ENCODE assay signal across 1 cellular context in the genomic region with DNA sequence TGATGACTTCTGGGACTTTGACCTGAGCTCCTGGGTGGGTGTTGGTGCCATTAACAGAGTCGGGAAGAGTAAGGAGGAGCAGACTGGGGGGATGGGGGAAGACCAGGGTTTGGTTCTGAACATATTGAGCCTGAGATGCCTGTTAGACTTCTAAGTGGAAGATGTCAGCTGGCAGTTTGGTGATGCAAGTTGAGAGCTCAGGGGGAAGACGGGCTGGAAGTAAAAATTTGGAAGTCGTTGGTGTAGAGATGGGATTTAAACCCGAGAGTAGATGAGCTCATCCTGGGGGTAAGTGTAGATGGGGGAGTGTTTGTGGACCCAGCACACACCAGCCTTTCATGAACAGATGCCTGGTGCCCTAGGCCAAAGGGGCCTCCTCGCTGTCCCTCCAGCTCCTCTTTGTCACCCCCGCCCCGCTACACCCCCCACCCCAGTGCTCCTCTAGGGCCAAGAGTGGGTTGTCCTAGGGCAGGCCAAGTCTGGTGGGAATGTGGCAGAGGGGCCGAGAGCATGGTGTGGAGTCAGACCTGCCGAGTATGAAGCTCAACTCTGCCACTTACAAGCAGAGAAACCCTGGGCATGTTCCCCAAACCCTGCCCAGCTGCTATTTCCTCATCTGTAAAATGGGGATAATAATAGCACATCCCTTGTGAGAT.
TF ChIP-seq lines count a peak whose summit lies in the region.

No MANE protein-coding gene starts in this region.

TF ChIP-seq in HepG2, 621 proteins besides CTCF, POLR2A, EP300 and RAD21:
- TF ChIP-seq ZNF564 (CRISPR knock-in tag; IDR thresholded peaks at IDR 0.05) (no peak), BRCA1 (CRISPR knock-in tag; IDR thresholded peaks at IDR 0.05) (no peak), NR2F1 (CRISPR knock-in tag; IDR thresholded peaks at IDR 0.05) (no peak), TEAD2 (CRISPR knock-in tag; IDR thresholded peaks at IDR 0.05) (no peak), SNRNP70 (IDR thresholded peaks at IDR 0.05; ENCODE audit: low read depth, low read length) (no peak), THAP11 (CRISPR knock-in tag; IDR thresholded peaks at IDR 0.05) (no peak), ZKSCAN8 (CRISPR knock-in tag; IDR thresholded peaks at IDR 0.05; ENCODE audit: borderline replicate concordance) (no peak), BRF2 (CRISPR knock-in tag; IDR thresholded peaks at IDR 0.05) (no peak), AGO1 (IDR thresholded peaks at IDR 0.05; ENCODE audit: low read depth, low read length, poor library complexity, severe bottlenecking) (no peak), ZNF468 (CRISPR knock-in tag; IDR thresholded peaks at IDR 0.05) (no peak), ZFP1 (CRISPR knock-in tag; IDR thresholded peaks at IDR 0.05) (no peak), ZBTB42 (CRISPR knock-in tag; IDR thresholded peaks at IDR 0.05) (no peak), KLF6 (CRISPR knock-in tag; IDR thresholded peaks at IDR 0.05) (no peak), FOXM1 (CRISPR knock-in tag; IDR thresholded peaks at IDR 0.05) (no peak), SALL2 (CRISPR knock-in tag; IDR thresholded peaks at IDR 0.05) (no peak), ZNF768 (CRISPR knock-in tag; IDR thresholded peaks at IDR 0.05) (no peak)
- TF ChIP-seq, protein P1, sequence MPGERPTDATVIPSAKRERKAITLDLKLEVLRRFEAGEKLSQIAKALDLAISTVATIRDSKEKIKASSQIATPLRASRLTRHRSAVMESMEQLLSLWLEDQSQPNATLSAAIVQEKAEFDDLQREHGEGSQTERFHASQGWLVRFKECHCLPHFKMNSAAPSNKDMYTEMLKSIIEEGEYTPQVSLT (CRISPR knock-in tag; IDR thresholded peaks at IDR 0.05; ENCODE audit: borderline replicate concordance, low read depth): no peak
- TF ChIP-seq, protein P2, sequence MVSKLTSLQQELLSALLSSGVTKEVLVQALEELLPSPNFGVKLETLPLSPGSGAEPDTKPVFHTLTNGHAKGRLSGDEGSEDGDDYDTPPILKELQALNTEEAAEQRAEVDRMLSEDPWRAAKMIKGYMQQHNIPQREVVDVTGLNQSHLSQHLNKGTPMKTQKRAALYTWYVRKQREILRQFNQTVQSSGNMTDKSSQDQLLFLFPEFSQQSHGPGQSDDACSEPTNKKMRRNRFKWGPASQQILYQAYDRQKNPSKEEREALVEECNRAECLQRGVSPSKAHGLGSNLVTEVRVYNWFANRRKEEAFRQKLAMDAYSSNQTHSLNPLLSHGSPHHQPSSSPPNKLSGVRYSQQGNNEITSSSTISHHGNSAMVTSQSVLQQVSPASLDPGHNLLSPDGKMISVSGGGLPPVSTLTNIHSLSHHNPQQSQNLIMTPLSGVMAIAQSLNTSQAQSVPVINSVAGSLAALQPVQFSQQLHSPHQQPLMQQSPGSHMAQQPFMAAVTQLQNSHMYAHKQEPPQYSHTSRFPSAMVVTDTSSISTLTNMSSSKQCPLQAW (CRISPR knock-in tag; IDR thresholded peaks at IDR 0.05): no peak
- TF ChIP-seq, protein P3, sequence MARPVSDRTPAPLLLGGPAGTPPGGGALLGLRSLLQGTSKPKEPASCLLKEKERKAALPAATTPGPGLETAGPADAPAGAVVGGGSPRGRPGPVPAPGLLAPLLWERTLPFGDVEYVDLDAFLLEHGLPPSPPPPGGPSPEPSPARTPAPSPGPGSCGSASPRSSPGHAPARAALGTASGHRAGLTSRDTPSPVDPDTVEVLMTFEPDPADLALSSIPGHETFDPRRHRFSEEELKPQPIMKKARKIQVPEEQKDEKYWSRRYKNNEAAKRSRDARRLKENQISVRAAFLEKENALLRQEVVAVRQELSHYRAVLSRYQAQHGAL (CRISPR knock-in tag; IDR thresholded peaks at IDR 0.05; ENCODE audit: not compliant biosample characterization): no peak
- TF ChIP-seq, protein P4, sequence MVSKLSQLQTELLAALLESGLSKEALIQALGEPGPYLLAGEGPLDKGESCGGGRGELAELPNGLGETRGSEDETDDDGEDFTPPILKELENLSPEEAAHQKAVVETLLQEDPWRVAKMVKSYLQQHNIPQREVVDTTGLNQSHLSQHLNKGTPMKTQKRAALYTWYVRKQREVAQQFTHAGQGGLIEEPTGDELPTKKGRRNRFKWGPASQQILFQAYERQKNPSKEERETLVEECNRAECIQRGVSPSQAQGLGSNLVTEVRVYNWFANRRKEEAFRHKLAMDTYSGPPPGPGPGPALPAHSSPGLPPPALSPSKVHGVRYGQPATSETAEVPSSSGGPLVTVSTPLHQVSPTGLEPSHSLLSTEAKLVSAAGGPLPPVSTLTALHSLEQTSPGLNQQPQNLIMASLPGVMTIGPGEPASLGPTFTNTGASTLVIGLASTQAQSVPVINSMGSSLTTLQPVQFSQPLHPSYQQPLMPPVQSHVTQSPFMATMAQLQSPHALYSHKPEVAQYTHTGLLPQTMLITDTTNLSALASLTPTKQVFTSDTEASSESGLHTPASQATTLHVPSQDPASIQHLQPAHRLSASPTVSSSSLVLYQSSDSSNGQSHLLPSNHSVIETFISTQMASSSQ (IDR thresholded peaks at IDR 0.05; ENCODE audit: low read depth): no peak
- TF ChIP-seq, protein P4 (CRISPR knock-in tag; IDR thresholded peaks at IDR 0.05; ENCODE audit: borderline replicate concordance): no peak
TF ChIP-seq in HepG2: peak in this region for 0.
